Comparison of ENCODE assay signal across 11 cellular contexts in the genomic region with DNA sequence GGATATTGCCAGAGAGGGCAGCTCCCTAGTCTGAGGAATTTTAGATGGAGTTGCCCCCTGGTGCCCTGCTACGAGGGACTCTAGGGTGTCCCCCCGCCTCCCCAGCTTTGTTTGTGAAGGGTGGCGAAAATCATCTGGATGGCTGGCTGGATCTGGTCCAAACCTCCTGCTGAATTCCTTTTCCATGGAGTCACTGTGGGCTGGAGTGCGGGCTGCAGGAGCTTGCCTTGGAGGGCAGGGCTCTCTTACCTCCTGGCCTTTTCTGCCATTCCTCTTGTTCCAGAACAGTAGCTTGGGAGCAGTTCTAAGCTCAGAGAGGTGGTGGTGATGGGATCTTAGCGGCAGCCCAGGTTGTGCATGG. TPM values are rescaled to one million over a fixed set of nuclear protein-coding genes. Genes with fewer than 3 reads are reported as not detected.
DNase-seq lines count a peak whose midpoint lies in the region; ATAC-seq and TF ChIP-seq lines count a peak whose summit lies in the region.
"Had no signal": no experiment of that assay in that cellular context is flagged by ENCODE, and none has a peak within 500 bp of the region (broad histone marks: within the 10 kb centered on the region; RNA-seq: fewer than 3 reads in every experiment).

No MANE protein-coding gene starts in this region.

- peak overlapping the region; percentile 78 for H3K27ac ChIP-seq in epithelial cell of prostate
- peak overlapping the region; percentile 4 for H3K27ac ChIP-seq in muscle layer of colon (ENCODE audit: low read depth, low read length)

- POLR2A ChIA-PET in AG04449 (lab: Yijun Ruan, JAX), result interaction anchor here (0.6 to 1.0 kb wide), 3 partner anchors 11 to 196 kb away, joined by 4 to 5 read pairs (median 4); no protein-coding TSS in a partner anchor
- POLR2A ChIA-PET in HEK293T (lab: Yijun Ruan, JAX), result interaction anchor here (1.4 to 1.6 kb wide), 2 partner anchors 15 to 58 kb away, joined by 6 to 10 read pairs; a partner anchor contains a TSS

- no peak overlapping the region for H3K27ac Mint-ChIP-seq in T-helper 2 cell treated with Interferon-gamma antibody and Interleukin-4, amounts not matched to agents 5 μg/mL and 100 μg/mL, for 36 hours
- H3K27ac Mint-ChIP-seq: T-helper 1 cell treated with Interleukin-12 subunit alpha and Interleukin-12 subunit beta and Interleukin-4 antibody, amounts not matched to agents 30 μg/mL and 1 μg/mL, for 36 hours had no signal

- no peaks in the 10 kb centered on the region for H3K4me1 Mint-ChIP-seq in T-helper 2 cell treated with Interferon-gamma antibody and Interleukin-4, amounts not matched to agents 5 μg/mL and 100 μg/mL, for 36 hours (ENCODE audit: low read depth)

- H3K27me3 ChIP-seq in muscle layer of colon (ENCODE audit: control insufficient read depth in 1 of 2, insufficient read depth in 2 of 2, low read length in 2 of 2), result no peaks in the 10 kb centered on the region

- no peaks in the 10 kb centered on the region for H3K9me3 ChIP-seq in muscle layer of colon (ENCODE audit: low read length)

- CTCF ChIA-PET in AG04449 (lab: Yijun Ruan, JAX) (interaction anchor here (0.7 to 8.4 kb wide), 10 partner anchors 11 to 183 kb away, joined by 3 to 111 read pairs (median 4); no protein-coding TSS in a partner anchor), HEK293T (lab: Yijun Ruan, JAX) (interaction anchor here (0.5 to 2.0 kb wide), 4 partner anchors 10 to 83 kb away, joined by 3 to 7 read pairs (median 4); no protein-coding TSS in a partner anchor)

- no peaks in the 10 kb centered on the region for H3K36me3 ChIP-seq in muscle layer of colon (ENCODE audit: insufficient read depth, low read length)

- H3K4me1 ChIP-seq in muscle layer of colon (ENCODE audit: insufficient read depth, low read length), result peaks cover 70% of the 10 kb centered on the region

- no peak for DNase-seq in AG04449 (ENCODE audit: low read depth, low spot score)
- DNase-seq in NCI-H460 (ENCODE audit: extremely low read depth, low read depth), result peak; percentile 74
- DNase-seq in epithelial cell of prostate (ENCODE audit: low read depth, low spot score), result no peak
- DNase-seq in T-helper 2 cell treated with Interferon-gamma antibody and Interleukin-4, amounts not matched to agents 5 μg/mL and 100 μg/mL, for 36 hours (ENCODE audit: low spot score), result no peak
- no peak for DNase-seq in T-helper 9 cell
- DNase-seq in HEK293T (ENCODE audit: extremely low spot score), result no peak
- DNase-seq: DND-41; stimulated activated CD8-positive, alpha-beta memory T cell treated with anti-CD3 and anti-CD28 coated beads, Interleukin-4, amount 100 ng/mL, for 48 hours had no signal

- ATAC-seq in GM19328 (IDR thresholded peaks at IDR 0.05; ENCODE audit: unreplicated experiment), result no peak

- H3K27me3 Mint-ChIP-seq in T-helper 2 cell treated with Interferon-gamma antibody and Interleukin-4, amounts not matched to agents 5 μg/mL and 100 μg/mL, for 36 hours (ENCODE audit: low read depth), result peaks cover 8% of the 10 kb centered on the region

- H3K4me3 ChIP-seq in AG04449 (ENCODE audit: low read depth, low read length) (peak overlapping the region; percentile 76), muscle layer of colon (ENCODE audit: low read depth in 1 of 2, low read length in 2 of 2) (peak overlapping the region in 1 of 2 donors; percentile 6)

- no peak overlapping the region for H3K9ac ChIP-seq in muscle layer of colon (ENCODE audit: low read length)

- H3K36me3 Mint-ChIP-seq in T-helper 2 cell treated with Interferon-gamma antibody and Interleukin-4, amounts not matched to agents 5 μg/mL and 100 μg/mL, for 36 hours (ENCODE audit: low read depth), result no peaks in the 10 kb centered on the region

- no peak overlapping the region for H3K4me3 Mint-ChIP-seq in T-helper 2 cell treated with Interferon-gamma antibody and Interleukin-4, amounts not matched to agents 5 μg/mL and 100 μg/mL, for 36 hours
- H3K4me3 Mint-ChIP-seq: T-helper 1 cell treated with Interleukin-12 subunit alpha and Interleukin-12 subunit beta and Interleukin-4 antibody, amounts not matched to agents 30 μg/mL and 1 μg/mL, for 36 hours had no signal

- TF ChIP-seq CTCF in AG04449 (IDR thresholded peaks at IDR 0.05; ENCODE audit: insufficient read depth, low read length, missing control alignments), result no peak

- H3K9me3 Mint-ChIP-seq in T-helper 2 cell treated with Interferon-gamma antibody and Interleukin-4, amounts not matched to agents 5 μg/mL and 100 μg/mL, for 36 hours, result no peaks in the 10 kb centered on the region
- H3K9me3 Mint-ChIP-seq: T-helper 1 cell treated with Interleukin-12 subunit alpha and Interleukin-12 subunit beta and Interleukin-4 antibody, amounts not matched to agents 30 μg/mL and 1 μg/mL, for 36 hours had no signal

TF ChIP-seq in HEK293T, 16 proteins besides CTCF, POLR2A, EP300 and RAD21:
- no peak for TF ChIP-seq FOXM1 (IDR thresholded peaks at IDR 0.05; ENCODE audit: borderline replicate concordance)
- no peak for TF ChIP-seq ARNT (IDR thresholded peaks at IDR 0.05)
- no peak for TF ChIP-seq BHLHE40 (IDR thresholded peaks at IDR 0.05; ENCODE audit: borderline replicate concordance)
- TF ChIP-seq NFRKB (IDR thresholded peaks at IDR 0.05), result no peak
- no peak for TF ChIP-seq ZNF384 (IDR thresholded peaks at IDR 0.05)

RNA-seq across cellular contexts. Expression of a gene that starts 2.1 kb away (rescaled TPM):
- 11.0 and 11.3 TPM in 2 replicates for total RNA-seq in NCI-H460 (2014; rRNA removed; shearing (Covaris generic))
- polyA plus RNA-seq in NCI-H460 (2014; cell fraction: nucleus; rRNA removed), result 7.7 and 8.8 TPM in 2 replicates

RNA-seq across cellular contexts. Expression of a gene that starts 18.5 kb away (rescaled TPM):
- not detected in 2 replicates for total RNA-seq in NCI-H460 (2014; rRNA removed; shearing (Covaris generic))
- not detected in 2 replicates for polyA plus RNA-seq in NCI-H460 (2014; cell fraction: nucleus; rRNA removed)

RNA-seq across cellular contexts. Expression of a gene that starts 58.3 kb away (rescaled TPM):
- total RNA-seq in NCI-H460 (2014; rRNA removed; shearing (Covaris generic)), result 47.1 and 53.6 TPM in 2 replicates
- 39.5 and 44.4 TPM in 2 replicates for polyA plus RNA-seq in NCI-H460 (2014; cell fraction: nucleus; rRNA removed)
